ENCODE assay signal across 12 cellular contexts in the genomic region with DNA sequence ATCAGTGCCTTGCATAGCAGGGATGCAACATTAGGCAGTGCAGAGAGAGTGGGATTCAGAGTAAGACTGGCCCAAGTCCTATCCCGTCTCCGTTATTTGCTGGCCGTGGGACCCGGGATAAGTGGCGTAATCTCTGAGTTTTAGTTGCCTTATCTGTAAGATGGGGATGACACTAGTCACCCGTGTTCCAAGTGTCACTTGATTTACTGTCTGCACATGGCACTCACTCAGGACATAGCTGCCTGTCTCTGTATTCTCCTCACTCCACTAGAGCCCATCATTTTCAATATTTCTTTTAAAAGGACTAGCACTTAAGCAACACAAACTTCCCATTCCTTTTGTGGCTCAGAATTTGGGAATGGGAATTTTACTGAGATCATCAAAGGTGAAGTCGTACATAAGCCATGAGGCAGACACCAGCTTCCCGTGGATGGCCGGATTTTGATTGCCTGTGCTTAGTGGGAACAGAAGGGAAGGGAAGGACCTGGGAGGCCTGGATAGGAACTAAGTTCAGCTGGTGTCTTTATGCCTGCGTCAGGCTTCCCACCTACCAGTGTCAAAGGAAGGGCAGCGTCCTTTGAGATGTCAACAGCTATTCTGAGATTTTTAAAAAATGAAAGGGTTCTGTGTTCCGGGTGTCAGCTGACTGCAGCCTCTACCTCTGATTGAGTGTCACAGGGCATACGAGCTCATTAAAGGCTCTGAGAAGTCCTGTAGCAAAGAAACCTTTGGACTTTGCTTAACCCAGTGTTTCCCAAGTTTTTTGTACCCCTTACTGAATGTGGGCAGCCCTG.
"Had no signal": no experiment of that assay in that cellular context is flagged by ENCODE, and none has a peak within 500 bp of the region (broad histone marks: within the 10 kb centered on the region; RNA-seq: fewer than 3 reads in every experiment).

No MANE protein-coding gene starts in this region.

- H3K9me3 ChIP-seq: esophagus muscularis mucosa, lower lobe of right lung, pancreas, vagina had no signal

- H3K27me3 ChIP-seq: esophagus muscularis mucosa, pancreas, vagina had no signal

- H3K36me3 ChIP-seq: esophagus muscularis mucosa, lower lobe of right lung, pancreas, vagina had no signal

- DNase-seq: activated CD4-positive, alpha-beta memory T cell treated with anti-CD3 and anti-CD28 coated beads, Interleukin-2, amount 10 ng/mL, durations not matched to agents 7 days and 5 days; activated CD4-positive, alpha-beta T cell treated with anti-CD3 and anti-CD28 coated beads for 4 hours; activated T-cell treated with anti-CD3 and anti-CD28 coated beads, Interleukin-2, amount 50 U/mL, for 24 hours; caudate nucleus; hippocampal formation; lower lobe of right lung; pancreas; stimulated activated CD4-positive, alpha-beta T cell treated with anti-CD3 and anti-CD28 coated beads, Interleukin-1b, Interleukin-23, amount 100 ng/mL, for 48 hours; T-helper 2 cell had no signal

- H3K4me1 ChIP-seq: lower lobe of right lung, pancreas, vagina had no signal

- ATAC-seq: lower lobe of right lung, pancreas, WTC11 had no signal

- H3K27ac ChIP-seq: esophagus muscularis mucosa, lower lobe of right lung, pancreas, vagina had no signal

- H3K4me3 ChIP-seq: esophagus muscularis mucosa, lower lobe of right lung, pancreas, vagina had no signal
